Comparison of ENCODE assay signal across 14 cellular contexts in the genomic region with DNA sequence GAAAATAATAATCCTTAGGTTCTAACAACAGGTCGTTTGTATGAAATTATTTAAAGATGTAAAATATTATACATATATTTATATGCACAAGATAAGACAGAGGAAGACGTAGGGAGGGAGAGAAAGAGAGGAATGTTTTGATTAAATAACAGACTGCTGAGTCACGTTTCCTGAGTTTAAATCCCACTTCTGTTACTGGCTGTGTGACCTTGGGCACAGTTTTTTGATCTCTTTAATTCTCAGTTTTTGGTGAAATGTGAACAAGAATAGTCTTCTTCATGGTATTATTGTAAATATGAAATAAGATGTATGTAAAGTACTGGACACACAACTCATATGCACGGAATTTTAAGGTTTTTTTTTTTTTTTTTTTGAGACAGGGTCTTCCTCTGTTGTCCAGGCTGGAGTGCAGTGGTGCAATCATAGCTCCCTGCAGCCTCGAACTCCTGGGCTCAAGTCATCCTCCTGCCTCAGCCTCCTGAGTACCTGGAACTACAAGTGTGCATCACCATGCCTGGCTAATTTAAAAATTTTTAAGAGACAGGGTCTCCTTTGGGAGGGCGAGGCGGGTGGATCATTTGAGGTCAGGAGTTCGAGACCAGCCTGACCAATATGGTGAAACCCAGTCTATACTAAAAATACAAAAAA. TPM values are rescaled to one million over a fixed set of nuclear protein-coding genes. Genes with fewer than 3 reads are reported as not detected.
A peak's percentile ranks its signal among the peaks of the same experiment; 100 is the strongest.
DNase-seq lines count a peak whose midpoint lies in the region; ATAC-seq and TF ChIP-seq lines count a peak whose summit lies in the region.
"Had no signal": no experiment of that assay in that cellular context is flagged by ENCODE, and none has a peak within 500 bp of the region (broad histone marks: within the 10 kb centered on the region; RNA-seq: fewer than 3 reads in every experiment).

No MANE protein-coding gene starts in this region.

- H3K9ac ChIP-seq in SK-N-SH: no peak overlapping the region

- H3K36me3 ChIP-seq in SK-N-SH (replicated peaks in 1 of 2; ENCODE audit: control insufficient read depth in 1 of 2, insufficient read depth in 2 of 2, low read length in 1 of 2): no peaks in the 10 kb centered on the region
- H3K36me3 ChIP-seq: brain microvascular endothelial cell had no signal

- no peaks in the 10 kb centered on the region for H3K9me2 ChIP-seq in SK-N-SH

- DNase-seq in HCEC 1CT (peak; percentile 40), SK-N-SH (no peak), fibroblast of peridontal ligament (ENCODE audit: extremely low read depth) (peak; percentile 54), renal cortical epithelial cell (ENCODE audit: low read depth) (peak; percentile 34), T-helper 9 cell (no peak), dorsolateral prefrontal cortex (no peak), NCI-H2029 treated with DMSO at 0.1 percent for 48 hours (lab: John Stamatoyannopoulos, UW) (no peak)
- DNase-seq: activated CD8-positive, alpha-beta memory T cell treated with anti-CD3 and anti-CD28 coated beads for 24 hours; activated gamma-delta T cell treated with Interleukin-2 at 50 U/mL for 16 hours; brain microvascular endothelial cell; NCI-H345; small intestine had no signal

- H3K4me3 ChIP-seq in SK-N-SH (ENCODE audit: low read depth in 2 of 2, low read length in 1 of 2) (no peak overlapping the region; a peak in 1 of 4 replicates), dorsolateral prefrontal cortex (no peak overlapping the region)

- H3K27ac ChIP-seq in SK-N-SH (ENCODE audit: low read depth in 2 of 2, low read length in 1 of 2) (peak overlapping the region in 1 of 2 experiments; percentile 41; a peak in 2 of 4 replicates), dorsolateral prefrontal cortex (no peak overlapping the region)
- H3K27ac ChIP-seq: brain microvascular endothelial cell had no signal

- TF ChIP-seq CTCF in SK-N-SH (IDR thresholded peaks at IDR 0.05) (no peak), dorsolateral prefrontal cortex (IDR thresholded peaks at IDR 0.05 in 54 of 56, conservative IDR thresholded peaks at IDR 0.05 in 2 of 56; ENCODE audit: low read depth in 1 of 56, partially characterized antibody in 56 of 56) (no peak)

- no peak overlapping the region for H2AFZ ChIP-seq in SK-N-SH (ENCODE audit: low read depth)

- peaks cover 5 to 18% of the 10 kb centered on the region in 2 experiments; a peak in 3 of 4 replicates for H3K4me1 ChIP-seq in SK-N-SH (ENCODE audit: control insufficient read depth in 1 of 2, insufficient read depth in 2 of 2, low read depth in 1 of 2, low read length in 1 of 2)

- H3K9me3 ChIP-seq in SK-N-SH: no peaks in the 10 kb centered on the region

- no peak for ATAC-seq in HG02642 (IDR thresholded peaks at IDR 0.05; ENCODE audit: poor library complexity, unreplicated experiment)
- ATAC-seq: Panc1 had no signal

- no peaks in the 10 kb centered on the region for H4K20me1 ChIP-seq in SK-N-SH (ENCODE audit: insufficient read depth)

- 52% methylated on average over 8 of the region's 8 CpGs for WGBS in SK-N-SH (ENCODE audit: low lambda C conversion rate)

- H3K4me2 ChIP-seq in SK-N-SH: no peak overlapping the region

- TF ChIP-seq RAD21 in SK-N-SH (IDR thresholded peaks at IDR 0.05; ENCODE audit: low read length): no peak

- no peak for TF ChIP-seq EP300 in SK-N-SH (IDR thresholded peaks at IDR 0.05; ENCODE audit: borderline replicate concordance in 1 of 2, low read depth in 1 of 2, low read length in 1 of 2)

- intact Hi-C loops in dorsolateral prefrontal cortex (cut with DNase I): loop anchor here in 1 of 2 donors (5.0 kb wide), 2 partner anchors 43 to 62 kb away; a partner anchor contains a TSS

- CTCF ChIA-PET in SK-N-SH (lab: Yijun Ruan, JAX): interaction anchor here (1.1 kb wide), 1 partner anchor 10 kb away, joined by 4 read pairs; no protein-coding TSS in a partner anchor

- H3K79me2 ChIP-seq in SK-N-SH (ENCODE audit: insufficient read depth): no peaks in the 10 kb centered on the region

- POLR2A ChIA-PET in SK-N-SH (lab: Yijun Ruan, JAX): no interaction called here

- peaks cover 3% of the 10 kb centered on the region for H3F3A ChIP-seq in SK-N-SH (replicated peaks; ENCODE audit: insufficient read depth)

- H3K27me3 ChIP-seq in SK-N-SH (ENCODE audit: insufficient read depth) (no peaks in the 10 kb centered on the region), dorsolateral prefrontal cortex (peaks cover 0 to 6% (median 0%) of the 10 kb centered on the region in 45 donors)
- H3K27me3 ChIP-seq: brain microvascular endothelial cell had no signal

TF ChIP-seq in SK-N-SH, 30 proteins besides CTCF, POLR2A, EP300 and RAD21:
- peak; percentile 46 for TF ChIP-seq FOSL2 (IDR thresholded peaks at IDR 0.05; ENCODE audit: borderline replicate concordance, low read depth)
- peak; percentile 41; the same call in 1 of the 2 replicates for TF ChIP-seq JUND (IDR thresholded peaks at IDR 0.05)
- TF ChIP-seq, protein P1, sequence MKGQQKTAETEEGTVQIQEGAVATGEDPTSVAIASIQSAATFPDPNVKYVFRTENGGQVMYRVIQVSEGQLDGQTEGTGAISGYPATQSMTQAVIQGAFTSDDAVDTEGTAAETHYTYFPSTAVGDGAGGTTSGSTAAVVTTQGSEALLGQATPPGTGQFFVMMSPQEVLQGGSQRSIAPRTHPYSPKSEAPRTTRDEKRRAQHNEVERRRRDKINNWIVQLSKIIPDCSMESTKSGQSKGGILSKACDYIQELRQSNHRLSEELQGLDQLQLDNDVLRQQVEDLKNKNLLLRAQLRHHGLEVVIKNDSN (IDR thresholded peaks at IDR 0.05; ENCODE audit: borderline replicate concordance, low read depth): no peak

RNA-seq across cellular contexts. Expression of a gene that starts 42.6 kb away (rescaled TPM):
- 2.8 and 2.9 TPM in 2 replicates for polyA plus RNA-seq in SK-N-SH (2012; rRNA removed)
- 3.0 and 4.1 TPM in 2 replicates for polyA plus RNA-seq in SK-N-SH (2012; cell fraction: cytosol; rRNA removed)
- polyA plus RNA-seq in SK-N-SH (2012; cell fraction: nucleus; rRNA removed): 3.3 and 3.8 TPM in 2 replicates
- 10.4 and 12.0 TPM in 2 replicates for total RNA-seq in renal cortical epithelial cell
- total RNA-seq in dorsolateral prefrontal cortex: 10 to 100 TPM in 42 of 120 experiments, 1 to 10 TPM in 78; 4.1 to 18.6 (median 8.8) TPM

Comparison
In these comparisons a context has a peak if more than half of its experiments do, and no peak if none do; other contexts are left out.
1. DNase-seq: peak in HCEC 1CT (single experiment), fibroblast of peridontal ligament (single experiment) and renal cortical epithelial cell (single experiment); none in SK-N-SH (single experiment), T-helper 9 cell (single experiment), dorsolateral prefrontal cortex (0 of 10) and NCI-H2029 treated with DMSO at 0.1 percent for 48 hours (single experiment).